Comparison of ENCODE assay signal across 21 cellular contexts in genomic region chr2:191951832-191952231, GRCh38.
A peak's percentile ranks its signal among the peaks of the same experiment; 100 is the strongest.
DNase-seq lines count a peak whose midpoint lies in the region; ATAC-seq, FAIRE-seq and TF ChIP-seq lines count a peak whose summit lies in the region.
"Had no signal": no experiment of that assay in that cellular context is flagged by ENCODE, and none has a peak within 500 bp of the region (broad histone marks: within the 10 kb centered on the region; RNA-seq: fewer than 3 reads in every experiment).

No MANE protein-coding gene starts in this region.

- 0 out of 2 replicates have a peak, but pooled peaks cover 1% of the 10 kb centered on the region for H3K4me1 ChIP-seq in IMR-90 (ENCODE audit: control insufficient read depth, insufficient read depth, low read length)
- H3K4me1 ChIP-seq in rectal smooth muscle tissue (ENCODE audit: control insufficient read depth, insufficient read depth, low read length), result peaks cover 3% of the 10 kb centered on the region
- no peaks in the 10 kb centered on the region for H3K4me1 ChIP-seq in HepG2 (ENCODE audit: insufficient read depth, low read length)
- H3K4me1 ChIP-seq: BLaER1 had no signal

- H3K4me2 ChIP-seq in IMR-90 (ENCODE audit: low read depth, low read length), result no peak overlapping the region
- H3K4me2 ChIP-seq in HepG2 (ENCODE audit: low read depth, low read length), result no peak overlapping the region
- H3K4me2 ChIP-seq: BLaER1 had no signal

- POLR2A ChIA-PET in IMR-90 (lab: Charles Lee; ENCODE audit: unreplicated experiment) (no interaction called here), HepG2 (lab: Yijun Ruan, JAX) (no interaction called here)

- no peak overlapping the region; the same call in 1 of the 2 replicates for H2AK5ac ChIP-seq in IMR-90 (ENCODE audit: low read depth, low read length)

- H3K9ac ChIP-seq in IMR-90 (ENCODE audit: low read depth, low read length) (no peak overlapping the region), rectal smooth muscle tissue (ENCODE audit: low read length) (no peak overlapping the region), HepG2 (ENCODE audit: insufficient read depth, low read depth, low read length) (no peak overlapping the region)
- H3K9ac ChIP-seq: BLaER1 had no signal

- H2BK5ac ChIP-seq in IMR-90 (ENCODE audit: low read depth, low read length, poor library complexity, severe bottlenecking), result no peak overlapping the region

- H3K27me3 ChIP-seq in IMR-90 (ENCODE audit: control insufficient read depth, insufficient read depth, low read length) (no peaks in the 10 kb centered on the region), rectal smooth muscle tissue (ENCODE audit: control insufficient read depth, insufficient read depth, low read length) (no peaks in the 10 kb centered on the region), HepG2 (ENCODE audit: control insufficient read depth in 1 of 2, insufficient read depth in 2 of 2, low read length in 2 of 2) (no peaks in the 10 kb centered on the region)
- H3K27me3 ChIP-seq: BLaER1 had no signal

- no CpG with 5 or more reads among the region's 1 CpG for WGBS in IMR-90 (ENCODE audit: extremely low coverage in 2 of 2, insufficient read length in 1 of 2), 2 experiments
- WGBS in HepG2 (ENCODE audit: low lambda C conversion rate), result 93% methylated on average over 1 of the region's 1 CpG

- CTCF ChIA-PET in IMR-90 (lab: Yijun Ruan, JAX) (no interaction called here), HepG2 (lab: Yijun Ruan, JAX; ENCODE audit: low intra/inter-chr PET ratio, low total read pairs) (no interaction called here)

- H3K4me3 ChIP-seq in IMR-90 (ENCODE audit: insufficient read depth, low read depth, low read length) (no peak overlapping the region), rectal smooth muscle tissue (ENCODE audit: low read length) (no peak overlapping the region), HepG2 (replicated peaks in 1 of 3; ENCODE audit: insufficient read depth in 1 of 3, low read depth in 2 of 3, low read length in 3 of 3) (no peak overlapping the region)
- H3K4me3 ChIP-seq: BLaER1, SK-N-MC had no signal

- no peaks in the 10 kb centered on the region for H3K9me3 ChIP-seq in IMR-90 (ENCODE audit: control insufficient read depth, insufficient read depth, low read length)
- no peaks in the 10 kb centered on the region for H3K9me3 ChIP-seq in HepG2 (ENCODE audit: low read length)
- H3K9me3 ChIP-seq: BLaER1 had no signal

- dilution Hi-C loops in IMR-90 (cut with HindIII; ENCODE audit: low sequenced_read_pairs, unreplicated experiment), result no loop called here

- H3K23ac ChIP-seq in IMR-90 (ENCODE audit: low read depth, low read length), result no peak overlapping the region

- ATAC-seq in Right ventricle myocardium superior (ENCODE audit: poor library complexity), result peak; percentile 69
- no peak for ATAC-seq in Right ventricle myocardium inferior
- ATAC-seq in IMR-90 (ENCODE audit: low read depth), result no peak
- ATAC-seq in HepG2, result no peak
- ATAC-seq in GM21737 (IDR thresholded peaks at IDR 0.05; ENCODE audit: unreplicated experiment), result no peak
- ATAC-seq: Panc1 had no signal

- H4K8ac ChIP-seq in IMR-90 (ENCODE audit: low read depth in 2 of 2, low read length in 2 of 2), result no peak overlapping the region

- no peak overlapping the region for H3K4ac ChIP-seq in IMR-90 (ENCODE audit: low read depth, low read length)

- no peak overlapping the region for H3K18ac ChIP-seq in IMR-90 (ENCODE audit: low read depth, low read length)

- TF ChIP-seq CTCF in IMR-90 (conservative IDR thresholded peaks at IDR 0.05; ENCODE audit: low read depth, low read length) (no peak), HepG2 (CRISPR knock-in tag; IDR thresholded peaks at IDR 0.05) (no peak)

- peak; percentile 46 for DNase-seq in Right ventricle myocardium superior
- DNase-seq in Right ventricle myocardium inferior (ENCODE audit: missing footprints), result no peak
- DNase-seq in IMR-90, result no peak
- DNase-seq in globus pallidus (ENCODE audit: low spot score), result peak; percentile 21
- DNase-seq in ACHN, result no peak
- DNase-seq in HepG2 (ENCODE audit: low spot score), result no peak
- DNase-seq: 8988T; CD4-positive, alpha-beta T cell; DMS53; NCI-H2029; NCI-H524 treated with DMSO at 0.1 percent for 48 hours; NCI-H774; SIG-M5 had no signal

- intact Hi-C loops in Right ventricle myocardium superior (cut with DNase I) (no loop called here), Right ventricle myocardium inferior (cut with DNase I) (no loop called here), IMR-90 (cut with micrococcal nuclease) (no loop called here), HepG2 (cut with micrococcal nuclease; ENCODE audit: unreplicated experiment) (no loop called here)

- no peak overlapping the region for H4K5ac ChIP-seq in IMR-90 (ENCODE audit: low read depth, low read length)

- H3K36me3 ChIP-seq in IMR-90 (ENCODE audit: control insufficient read depth, insufficient read depth, low read length) (no peaks in the 10 kb centered on the region), rectal smooth muscle tissue (ENCODE audit: control insufficient read depth, insufficient read depth, low read length) (no peaks in the 10 kb centered on the region), HepG2 (replicated peaks in 1 of 2; ENCODE audit: control insufficient read depth in 1 of 2, insufficient read depth in 2 of 2, low read length in 2 of 2) (no peaks in the 10 kb centered on the region)
- H3K36me3 ChIP-seq: BLaER1 had no signal

- H3K79me2 ChIP-seq in HepG2 (ENCODE audit: insufficient read depth, low read length), result no peaks in the 10 kb centered on the region

- H2BK120ac ChIP-seq in IMR-90 (ENCODE audit: low read depth, low read length), result peak overlapping the region; percentile 10; the same call in 1 of the 2 replicates

- H3K9me1 ChIP-seq in IMR-90 (ENCODE audit: insufficient read depth, low read length), result no peaks in the 10 kb centered on the region

- 0 out of 2 replicates have a peak overlapping the region, but pooled peaks have one; percentile 25 for H3K14ac ChIP-seq in IMR-90 (replicated peaks; ENCODE audit: low read depth, low read length)

- no peak overlapping the region for H2BK15ac ChIP-seq in IMR-90 (ENCODE audit: low read depth, low read length)

- H4K20me1 ChIP-seq in IMR-90 (ENCODE audit: insufficient read depth, low read length) (no peaks in the 10 kb centered on the region), HepG2 (ENCODE audit: insufficient read depth, low read length) (no peaks in the 10 kb centered on the region)
- H4K20me1 ChIP-seq: BLaER1 had no signal

- BruUV-seq in IMR-90 (replicated peaks; lab: Mats Ljungman, UMichigan), result no TSS peak
- no TSS peak for BruUV-seq in HepG2 (replicated peaks; lab: Mats Ljungman, UMichigan)

- TF ChIP-seq RAD21 in IMR-90 (IDR thresholded peaks at IDR 0.05; ENCODE audit: low read length), result no peak
- TF ChIP-seq RAD21 in HepG2 (CRISPR knock-in tag; IDR thresholded peaks at IDR 0.05), result no peak

- H3K27ac ChIP-seq in IMR-90 (ENCODE audit: insufficient read depth, low read length) (no peak overlapping the region), rectal smooth muscle tissue (ENCODE audit: low read depth, low read length) (peak overlapping the region; percentile 46), HepG2 (ENCODE audit: extremely low read length, insufficient read depth, low read length) (no peak overlapping the region)
- H3K27ac ChIP-seq: BLaER1, HL-60, RWPE1, SK-N-MC had no signal

- TF ChIP-seq EP300 in HepG2 (IDR thresholded peaks at IDR 0.05; ENCODE audit: low read depth in 2 of 2, low read length in 2 of 2) (no peak), HepG2 (CRISPR knock-in tag; IDR thresholded peaks at IDR 0.05; ENCODE audit: borderline replicate concordance) (no peak)

- no peaks in the 10 kb centered on the region for H3K79me1 ChIP-seq in IMR-90 (ENCODE audit: low read depth in 1 of 2, low read length in 2 of 2)

- in situ Hi-C loops in IMR-90 (cut with MboI; ENCODE audit: low sequenced_read_pairs) (no loop called here), ACHN (cut with HindIII; ENCODE audit: low pct_ligation_motif_present, low pct_unique_long_range_greater_than_20kb, low sequenced_read_pairs) (no loop called here), HepG2 (cut with HindIII; ENCODE audit: extremely low pct_ligation_motif_present, low pct_unique_long_range_greater_than_20kb) (no loop called here)

- no peak overlapping the region for H4K91ac ChIP-seq in IMR-90 (ENCODE audit: insufficient read depth, low read depth, low read length)

- H2BK20ac ChIP-seq in IMR-90 (ENCODE audit: low read depth, low read length), result no peak overlapping the region

- H2AFZ ChIP-seq in IMR-90 (replicated peaks; ENCODE audit: low read length, poor library complexity), result no peak overlapping the region
- no peak overlapping the region for H2AFZ ChIP-seq in HepG2 (ENCODE audit: low read length)

- H2AK9ac ChIP-seq in IMR-90 (replicated peaks; ENCODE audit: low read depth, low read length, poor library complexity), result no peak overlapping the region

- FAIRE-seq in HepG2 (lab: Jason Lieb, UNC), result no peak
- FAIRE-seq: G401.6 had no signal

- no peak overlapping the region for H3K56ac ChIP-seq in IMR-90 (ENCODE audit: extremely low read depth, insufficient read depth, low read length)

- TF ChIP-seq POLR2A in IMR-90 (IDR thresholded peaks at IDR 0.05; ENCODE audit: low read depth, low read length) (no peak), HepG2 (IDR thresholded peaks at IDR 0.05; ENCODE audit: insufficient read depth in 1 of 2, low read depth in 2 of 2, low read length in 2 of 2) (no peak)

TF ChIP-seq in IMR-90, 13 proteins besides CTCF, POLR2A, EP300 and RAD21 (continues in another document):
- no peak for TF ChIP-seq RFX5 (IDR thresholded peaks at IDR 0.05; ENCODE audit: low read depth, low read length)
- TF ChIP-seq, protein P1, sequence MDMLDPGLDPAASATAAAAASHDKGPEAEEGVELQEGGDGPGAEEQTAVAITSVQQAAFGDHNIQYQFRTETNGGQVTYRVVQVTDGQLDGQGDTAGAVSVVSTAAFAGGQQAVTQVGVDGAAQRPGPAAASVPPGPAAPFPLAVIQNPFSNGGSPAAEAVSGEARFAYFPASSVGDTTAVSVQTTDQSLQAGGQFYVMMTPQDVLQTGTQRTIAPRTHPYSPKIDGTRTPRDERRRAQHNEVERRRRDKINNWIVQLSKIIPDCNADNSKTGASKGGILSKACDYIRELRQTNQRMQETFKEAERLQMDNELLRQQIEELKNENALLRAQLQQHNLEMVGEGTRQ (IDR thresholded peaks at IDR 0.05; ENCODE audit: low read depth, low read length), result no peak

TF ChIP-seq in HepG2, 621 proteins besides CTCF, POLR2A, EP300 and RAD21 (continues in another document):
- no peak for TF ChIP-seq MBD4 (IDR thresholded peaks at IDR 0.05; ENCODE audit: borderline replicate concordance, low read length)
- TF ChIP-seq ZNF234 (CRISPR knock-in tag; conservative IDR thresholded peaks at IDR 0.05), result no peak
- no peak for TF ChIP-seq CHD2 (IDR thresholded peaks at IDR 0.05; ENCODE audit: low read depth, low read length)
- no peak for TF ChIP-seq POLR2AphosphoS5 (IDR thresholded peaks at IDR 0.05; ENCODE audit: low read depth, low read length)
- no peak for TF ChIP-seq U2AF1 (optimal IDR thresholded peaks at IDR 0.05; ENCODE audit: low read depth, low read length)
- no peak for TF ChIP-seq SIX1 (CRISPR knock-in tag; IDR thresholded peaks at IDR 0.05; ENCODE audit: borderline replicate concordance)
- TF ChIP-seq LCORL (IDR thresholded peaks at IDR 0.05), result no peak
- no peak for TF ChIP-seq LCORL (CRISPR knock-in tag; IDR thresholded peaks at IDR 0.05)

Comparison
In these comparisons a context has a peak if more than half of its experiments do, and no peak if none do; other contexts are left out.
1. DNase-seq: peak in Right ventricle myocardium superior (single experiment) and globus pallidus (single experiment); none in Right ventricle myocardium inferior (single experiment), IMR-90 (single experiment), ACHN (single experiment) and HepG2 (single experiment).